In genomic region chr2:68774569-68775271, GRCh38 we compare ENCODE assay signal across 8 cellular contexts. TPM values are rescaled to one million over a fixed set of nuclear protein-coding genes. Genes with fewer than 3 reads are reported as not detected.
DNase-seq lines count a peak whose midpoint lies in the region; ATAC-seq and TF ChIP-seq lines count a peak whose summit lies in the region.

No MANE protein-coding gene starts in this region.

- H4K20me1 ChIP-seq in DOHH2 (ENCODE audit: control insufficient read depth, insufficient read depth, low read depth, low read length) (no peaks in the 10 kb centered on the region), mammary epithelial cell (ENCODE audit: insufficient read depth, low read length) (no peaks in the 10 kb centered on the region)

- in situ Hi-C loops in mammary epithelial cell (cut with MboI; ENCODE audit: low sequenced_read_pairs in 2 of 2): no loop called here

- peak; percentile 15 for TF ChIP-seq CTCF in DOHH2 (IDR thresholded peaks at IDR 0.05; ENCODE audit: low read depth, low read length, poor library complexity, severe bottlenecking)
- no peak for TF ChIP-seq CTCF in right atrium auricular region (IDR thresholded peaks at IDR 0.05)
- no peak for TF ChIP-seq CTCF in mammary epithelial cell (conservative IDR thresholded peaks at IDR 0.05 in 1 of 2, IDR thresholded peaks at IDR 0.05 in 1 of 2; ENCODE audit: extremely low read depth in 1 of 2, insufficient read depth in 1 of 2, low read depth in 1 of 2, low read length in 2 of 2)

- H3K4me1 ChIP-seq in DOHH2 (ENCODE audit: control insufficient read depth, low read length) (peaks cover 89% of the 10 kb centered on the region), right atrium auricular region (peaks cover 0 to 37% of the 10 kb centered on the region in 2 donors), mammary epithelial cell (ENCODE audit: insufficient read depth, low read length) (peaks cover 7% of the 10 kb centered on the region)

- H3K9me2 ChIP-seq in DOHH2 (replicated peaks; ENCODE audit: control insufficient read depth, low read length): no peaks in the 10 kb centered on the region

- H3K4me3 ChIP-seq in DOHH2 (ENCODE audit: low read length) (peak overlapping the region; percentile 83), right atrium auricular region (peak overlapping the region; percentile 22 to 52), mammary epithelial cell (replicated peaks in 1 of 3; ENCODE audit: insufficient read depth in 1 of 3, low read depth in 2 of 3, low read length in 3 of 3) (no peak overlapping the region)

- dilution Hi-C loops in mammary epithelial cell (cut with HindIII; ENCODE audit: low sequenced_read_pairs): no loop called here

- peak; percentile 89 for ATAC-seq in GM21717 (IDR thresholded peaks at IDR 0.05; ENCODE audit: unreplicated experiment)

- H3K27ac ChIP-seq in DOHH2 (ENCODE audit: low read depth, low read length): peak overlapping the region; percentile 70
- H3K27ac ChIP-seq in right atrium auricular region: peak overlapping the region; percentile 66 to 70
- H3K27ac ChIP-seq in mammary epithelial cell (ENCODE audit: insufficient read depth, low read depth, low read length): no peak overlapping the region

- H3K36me3 ChIP-seq in DOHH2 (ENCODE audit: control insufficient read depth, low read length): peaks cover 44% of the 10 kb centered on the region
- H3K36me3 ChIP-seq in right atrium auricular region: no peaks in the 10 kb centered on the region
- H3K36me3 ChIP-seq in mammary epithelial cell (ENCODE audit: insufficient read depth, low read length): no peaks in the 10 kb centered on the region

- 76% methylated on average over 5 of the region's 31 CpGs for WGBS in mammary epithelial cell (ENCODE audit: low coverage, missing lambda C conversion rate)

- DNase-seq in MV-4-11 (lab: John Stamatoyannopoulos, UW): peak; percentile 93
- DNase-seq in activated T-helper 1 cell treated with anti-CD3 and anti-CD28 coated beads, Interleukin-2, amount 50 U/mL, for 16 hours (ENCODE audit: low read depth in 1 of 2, low spot score in 1 of 2): peak; percentile 26
- peak; percentile 78 for DNase-seq in right atrium auricular region (ENCODE audit: low spot score)
- peak; percentile 42 to 63 for DNase-seq in stimulated activated CD4-positive, alpha-beta T cell treated with anti-CD3 and anti-CD28 coated beads, Interleukin-4, amount 100 ng/mL, for 4 hours
- no peak for DNase-seq in mammary epithelial cell
- DNase-seq in DMS 273 treated with DMSO at 0.1 percent for 48 hours (lab: John Stamatoyannopoulos, UW): no peak

- no peak overlapping the region for H2AFZ ChIP-seq in mammary epithelial cell (ENCODE audit: low read depth, low read length)

- H3K9ac ChIP-seq in mammary epithelial cell (ENCODE audit: insufficient read depth, low read length): no peak overlapping the region

- H3K9me3 ChIP-seq in DOHH2 (ENCODE audit: control insufficient read depth, insufficient read depth, low read length) (no peaks in the 10 kb centered on the region), right atrium auricular region (no peaks in the 10 kb centered on the region), mammary epithelial cell (replicated peaks; ENCODE audit: insufficient read depth, low read length) (no peaks in the 10 kb centered on the region)

- H3F3A ChIP-seq in DOHH2 (ENCODE audit: control insufficient read depth, insufficient read depth): peaks cover 29% of the 10 kb centered on the region

- no peaks in the 10 kb centered on the region for H3K27me3 ChIP-seq in DOHH2 (ENCODE audit: control insufficient read depth, low read length)
- no peaks in the 10 kb centered on the region for H3K27me3 ChIP-seq in right atrium auricular region
- no peaks in the 10 kb centered on the region for H3K27me3 ChIP-seq in mammary epithelial cell (ENCODE audit: insufficient read depth, low read length)

- intact Hi-C loops in mammary epithelial cell (cut with micrococcal nuclease): no loop called here

- CTCF ChIA-PET in mammary epithelial cell (lab: Charles Lee; ENCODE audit: low non-redundant PET): no interaction called here

- BruUV-seq in mammary epithelial cell (replicated peaks; lab: Mats Ljungman, UMichigan): no TSS peak

- H3K4me2 ChIP-seq in DOHH2 (ENCODE audit: low read length) (peak overlapping the region; percentile 91), mammary epithelial cell (ENCODE audit: insufficient read depth, low read depth, low read length) (no peak overlapping the region)

- H3K79me2 ChIP-seq in DOHH2 (ENCODE audit: control insufficient read depth, low read length) (peaks cover 42% of the 10 kb centered on the region), mammary epithelial cell (ENCODE audit: insufficient read depth, low read length) (no peaks in the 10 kb centered on the region)

RNA-seq across cellular contexts. Expression of gene ARHGAP25, which starts 40.1 kb away (rescaled TPM):
- total RNA-seq in right atrium auricular region: 10 to 100 TPM in 1 of 2 donors, 1 to 10 TPM in 1; 4.2 to 12.8 TPM
- total RNA-seq in mammary epithelial cell: 10 to 100 TPM; 23.3 to 62.3 TPM
- 44.5 TPM for polyA plus RNA-seq in mammary epithelial cell
- 69.8 TPM for polyA minus RNA-seq in mammary epithelial cell

Comparison
In these comparisons a context has a peak if more than half of its experiments do, and no peak if none do; other contexts are left out.
1. H3K4me3 ChIP-seq: peak in DOHH2 (single experiment) and right atrium auricular region (2 of 2); none in mammary epithelial cell (0 of 3).
2. DNase-seq: peak in MV-4-11 (single experiment), activated T-helper 1 cell treated with anti-CD3 and anti-CD28 coated beads, Interleukin-2, amount 50 U/mL, for 16 hours (2 of 2), right atrium auricular region (single experiment) and stimulated activated CD4-positive, alpha-beta T cell treated with anti-CD3 and anti-CD28 coated beads, Interleukin-4, amount 100 ng/mL, for 4 hours (2 of 2); none in mammary epithelial cell (single experiment) and DMS 273 treated with DMSO at 0.1 percent for 48 hours (single experiment).